Comparison of ENCODE assay signal across 8 cellular contexts in genomic region chr22:19523240-19524169, GRCh38. TPM values are rescaled to one million over a fixed set of nuclear protein-coding genes. Genes with fewer than 3 reads are reported as not detected.
DNase-seq lines count a peak whose midpoint lies in the region; ATAC-seq and TF ChIP-seq lines count a peak whose summit lies in the region.

No MANE protein-coding gene starts in this region.

- H3K36me3 ChIP-seq in lower lobe of right lung (no peaks in the 10 kb centered on the region), vagina (no peaks in the 10 kb centered on the region)

- ATAC-seq in lower lobe of right lung (peak; percentile 3 to 4), HG03442 (IDR thresholded peaks at IDR 0.05; ENCODE audit: unreplicated experiment) (no peak)

- H3K4me3 ChIP-seq in lower lobe of right lung (peak overlapping the region; percentile 61), vagina (peak overlapping the region; percentile 38 to 44)

- H3K4me1 ChIP-seq in lower lobe of right lung: peaks cover 27% of the 10 kb centered on the region
- H3K4me1 ChIP-seq in vagina: peaks cover 20% of the 10 kb centered on the region

- peaks cover 52% of the 10 kb centered on the region for H3K27me3 ChIP-seq in lower lobe of right lung (ENCODE audit: low read depth)
- no peaks in the 10 kb centered on the region for H3K27me3 ChIP-seq in vagina

- DNase-seq in COR-L47 (lab: John Stamatoyannopoulos, UW) (peak; percentile 26), NCI-H2171 treated with DMSO at 0.1 percent for 48 hours (lab: John Stamatoyannopoulos, UW) (peak; percentile 61), lower lobe of right lung (no peak), vagina (ENCODE audit: extremely low spot score in 2 of 2) (no peak), NCI-H187 (lab: John Stamatoyannopoulos, UW) (no peak), cerebellar cortex (ENCODE audit: low spot score) (no peak)

- TF ChIP-seq CTCF in lower lobe of right lung (IDR thresholded peaks at IDR 0.05): no peak
- no peak for TF ChIP-seq CTCF in vagina (IDR thresholded peaks at IDR 0.05)

- H3K9me3 ChIP-seq in lower lobe of right lung (no peaks in the 10 kb centered on the region), vagina (no peaks in the 10 kb centered on the region)

- intact Hi-C loops in lower lobe of right lung (cut with DNase I): no loop called here
- intact Hi-C loops in vagina (cut with DNase I): no loop called here

- no peak for TF ChIP-seq POLR2A in vagina (IDR thresholded peaks at IDR 0.05)

- peak overlapping the region; percentile 81 for H3K27ac ChIP-seq in cingulate gyrus (ENCODE audit: low read depth, low read length)
- peak overlapping the region; percentile 91 for H3K27ac ChIP-seq in lower lobe of right lung
- H3K27ac ChIP-seq in vagina: peak overlapping the region; percentile 68

RNA-seq across cellular contexts. Expression of gene CLDN5, which starts 0.7 kb away (rescaled TPM):
- total RNA-seq in lower lobe of right lung: 213 TPM
- total RNA-seq in vagina: 228 TPM

RNA-seq across cellular contexts. Expression of gene CDC45, which starts 43.8 kb away (rescaled TPM):
- 1.4 TPM for total RNA-seq in lower lobe of right lung
- 0.74 TPM for total RNA-seq in vagina

RNA-seq across cellular contexts. Expression of gene UFD1, which starts 44.5 kb away (rescaled TPM):
- total RNA-seq in lower lobe of right lung (36.7 TPM), vagina (66.8 TPM)

Comparison
In these comparisons a context has a peak if more than half of its experiments do, and no peak if none do; other contexts are left out.
1. DNase-seq: peak in COR-L47 (single experiment) and NCI-H2171 treated with DMSO at 0.1 percent for 48 hours (single experiment); none in lower lobe of right lung (single experiment), vagina (0 of 2), NCI-H187 (0 of 2) and cerebellar cortex (single experiment).
2. Peak in every context shown above with its lines, with median percentiles within 50 percentile points of each other: H3K27ac ChIP-seq.